1 cellular context compared by ENCODE assay signal in the genomic region with DNA sequence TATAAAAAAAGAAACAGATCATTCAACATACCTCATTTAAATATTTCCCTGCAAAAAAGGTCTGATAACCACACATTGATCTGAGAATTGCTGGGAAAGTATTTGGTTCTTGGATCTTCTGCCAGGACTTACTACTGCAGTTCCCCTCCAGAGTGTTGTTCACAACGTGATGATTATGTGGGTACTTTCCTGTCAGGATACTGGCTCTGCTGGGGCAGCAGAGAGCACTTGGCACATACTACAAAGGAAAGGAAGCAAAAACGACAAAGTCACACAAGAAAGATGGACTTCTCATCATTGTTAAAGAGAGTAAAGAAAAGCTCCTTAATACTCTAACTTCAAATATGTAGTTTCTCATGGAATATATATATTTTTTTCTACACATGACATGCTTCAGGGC.
TF ChIP-seq lines count a peak whose summit lies in the region.

No MANE protein-coding gene starts in this region.

TF ChIP-seq in K562, 482 proteins besides CTCF, POLR2A, EP300 and RAD21 (continued from another document):
- no peak for TF ChIP-seq ELF1 (tag; IDR thresholded peaks at IDR 0.05)
- TF ChIP-seq MTF1 (CRISPR knock-in tag; IDR thresholded peaks at IDR 0.05; ENCODE audit: borderline replicate concordance): no peak
- no peak for TF ChIP-seq NEUROD1 (IDR thresholded peaks at IDR 0.05; ENCODE audit: borderline replicate concordance, low read depth, low read length, partially characterized antibody)
- TF ChIP-seq NRF1 (conservative IDR thresholded peaks at IDR 0.05 in 1 of 2, IDR thresholded peaks at IDR 0.05 in 1 of 2): no peak
- no peak for TF ChIP-seq NFE2 (IDR thresholded peaks at IDR 0.05; ENCODE audit: low read depth)
- TF ChIP-seq E2F3 (CRISPR knock-in tag; IDR thresholded peaks at IDR 0.05): no peak
- TF ChIP-seq MAFG (tag; conservative IDR thresholded peaks at IDR 0.05): no peak
- TF ChIP-seq ZSCAN29 (IDR thresholded peaks at IDR 0.05): no peak
- TF ChIP-seq, protein P1, sequence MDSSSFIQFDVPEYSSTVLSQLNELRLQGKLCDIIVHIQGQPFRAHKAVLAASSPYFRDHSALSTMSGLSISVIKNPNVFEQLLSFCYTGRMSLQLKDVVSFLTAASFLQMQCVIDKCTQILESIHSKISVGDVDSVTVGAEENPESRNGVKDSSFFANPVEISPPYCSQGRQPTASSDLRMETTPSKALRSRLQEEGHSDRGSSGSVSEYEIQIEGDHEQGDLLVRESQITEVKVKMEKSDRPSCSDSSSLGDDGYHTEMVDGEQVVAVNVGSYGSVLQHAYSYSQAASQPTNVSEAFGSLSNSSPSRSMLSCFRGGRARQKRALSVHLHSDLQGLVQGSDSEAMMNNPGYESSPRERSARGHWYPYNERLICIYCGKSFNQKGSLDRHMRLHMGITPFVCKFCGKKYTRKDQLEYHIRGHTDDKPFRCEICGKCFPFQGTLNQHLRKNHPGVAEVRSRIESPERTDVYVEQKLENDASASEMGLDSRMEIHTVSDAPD (CRISPR knock-in tag; IDR thresholded peaks at IDR 0.05): no peak
- TF ChIP-seq, protein P2, sequence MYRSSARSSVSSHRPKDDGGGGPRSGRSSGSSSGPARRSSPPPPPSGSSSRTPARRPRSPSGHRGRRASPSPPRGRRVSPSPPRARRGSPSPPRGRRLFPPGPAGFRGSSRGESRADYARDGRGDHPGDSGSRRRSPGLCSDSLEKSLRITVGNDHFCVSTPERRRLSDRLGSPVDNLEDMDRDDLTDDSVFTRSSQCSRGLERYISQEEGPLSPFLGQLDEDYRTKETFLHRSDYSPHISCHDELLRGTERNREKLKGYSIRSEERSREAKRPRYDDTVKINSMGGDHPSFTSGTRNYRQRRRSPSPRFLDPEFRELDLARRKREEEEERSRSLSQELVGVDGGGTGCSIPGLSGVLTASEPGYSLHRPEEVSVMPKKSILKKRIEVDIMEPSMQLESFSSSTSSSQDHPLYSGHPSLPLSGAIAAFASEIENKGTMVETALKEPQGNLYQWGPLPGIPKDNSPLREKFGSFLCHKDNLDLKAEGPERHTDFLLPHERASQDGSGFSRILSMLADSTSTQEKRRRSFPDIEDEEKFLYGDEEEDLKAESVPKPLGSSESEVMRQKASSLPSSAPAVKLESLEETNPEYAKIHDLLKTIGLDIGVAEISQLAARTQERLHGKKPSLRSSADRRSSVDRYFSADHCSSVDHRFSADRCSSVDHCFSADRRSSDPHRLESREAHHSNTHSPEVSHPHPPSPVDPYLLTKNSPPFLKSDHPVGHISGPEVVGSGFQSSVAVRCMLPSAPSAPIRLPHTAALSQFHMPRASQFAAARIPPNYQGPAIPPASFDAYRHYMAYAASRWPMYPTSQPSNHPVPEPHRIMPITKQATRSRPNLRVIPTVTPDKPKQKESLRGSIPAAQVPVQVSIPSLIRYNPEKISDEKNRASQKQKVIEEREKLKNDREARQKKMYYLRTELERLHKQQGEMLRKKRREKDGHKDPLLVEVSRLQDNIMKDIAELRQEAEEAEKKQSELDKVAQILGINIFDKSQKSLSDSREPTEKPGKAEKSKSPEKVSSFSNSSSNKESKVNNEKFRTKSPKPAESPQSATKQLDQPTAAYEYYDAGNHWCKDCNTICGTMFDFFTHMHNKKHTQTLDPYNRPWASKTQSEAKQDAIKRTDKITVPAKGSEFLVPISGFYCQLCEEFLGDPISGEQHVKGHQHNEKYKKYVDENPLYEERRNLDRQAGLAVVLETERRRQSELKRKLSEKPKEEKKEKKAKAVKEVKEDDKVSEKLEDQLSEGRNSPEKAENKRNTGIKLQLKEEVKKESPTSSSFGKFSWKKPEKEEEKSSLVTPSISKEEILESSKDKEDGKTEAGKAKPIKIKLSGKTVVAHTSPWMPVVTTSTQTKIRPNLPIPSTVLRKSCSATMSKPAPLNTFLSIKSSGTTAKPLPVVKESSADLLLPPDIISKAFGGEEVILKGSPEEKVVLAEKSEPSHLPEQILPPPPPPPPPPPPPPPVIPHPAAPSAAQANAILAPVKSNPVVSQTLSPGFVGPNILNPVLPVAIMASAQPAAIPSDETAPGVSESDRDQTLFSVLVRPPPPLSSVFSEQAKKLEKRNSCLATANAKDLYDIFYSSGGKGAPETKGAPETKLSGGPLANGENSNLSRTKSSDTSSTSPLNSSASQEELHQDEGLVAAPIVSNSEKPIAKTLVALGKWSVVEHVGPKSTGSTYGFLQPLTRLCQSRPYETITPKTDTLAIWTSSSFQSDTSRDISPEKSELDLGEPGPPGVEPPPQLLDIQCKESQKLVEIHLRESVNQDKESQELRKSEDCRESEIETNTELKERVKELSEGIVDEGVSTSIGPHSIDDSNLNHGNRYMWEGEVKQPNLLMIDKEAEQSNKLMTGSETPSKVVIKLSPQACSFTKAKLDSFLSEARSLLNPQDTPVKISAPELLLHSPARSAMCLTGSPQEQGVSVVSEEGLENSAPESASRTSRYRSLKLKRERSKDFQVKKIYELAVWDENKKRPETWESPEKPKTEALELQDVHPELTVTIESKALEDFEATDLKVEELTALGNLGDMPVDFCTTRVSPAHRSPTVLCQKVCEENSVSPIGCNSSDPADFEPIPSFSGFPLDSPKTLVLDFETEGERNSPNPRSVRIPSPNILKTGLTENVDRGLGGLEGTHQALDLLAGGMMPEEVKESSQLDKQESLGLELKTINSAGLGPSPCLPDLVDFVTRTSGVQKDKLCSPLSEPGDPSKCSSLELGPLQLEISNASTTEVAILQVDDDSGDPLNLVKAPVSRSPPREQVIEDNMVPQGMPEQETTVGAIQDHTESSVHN (IDR thresholded peaks at IDR 0.05; ENCODE audit: borderline replicate concordance in 1 of 2, low read depth in 1 of 2): no peak
- TF ChIP-seq ILF3 (IDR thresholded peaks at IDR 0.05; ENCODE audit: borderline replicate concordance): no peak
TF ChIP-seq in K562: peak in this region for 0.
